35 cellular contexts compared by ENCODE assay signal in the genomic region with DNA sequence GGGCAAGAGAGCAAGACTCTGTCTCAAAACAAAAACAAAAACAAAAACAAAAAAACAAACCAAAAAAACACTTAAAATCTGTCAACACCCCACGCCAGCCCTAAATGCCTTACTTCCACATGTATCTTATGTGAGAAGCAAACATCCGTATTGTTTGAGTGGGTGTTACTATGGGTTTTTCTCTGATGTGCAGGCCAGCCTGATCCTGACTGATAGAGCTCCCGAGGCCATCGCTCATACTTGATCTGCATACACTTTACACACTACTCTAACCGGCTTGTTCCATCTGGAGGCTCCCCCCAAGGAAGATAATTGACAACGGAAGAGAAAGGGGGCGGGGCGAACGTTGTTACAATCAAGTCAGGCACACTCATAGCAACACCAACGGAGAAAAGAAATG.
"Had no signal": no experiment of that assay in that cellular context is flagged by ENCODE, and none has a peak within 500 bp of the region (broad histone marks: within the 10 kb centered on the region; RNA-seq: fewer than 3 reads in every experiment).

No MANE protein-coding gene starts in this region.

- H3K27me3 ChIP-seq: brain microvascular endothelial cell, esophagus muscularis mucosa, foreskin keratinocyte, gastrocnemius medialis, heart left ventricle had no signal

- H3K27ac ChIP-seq: brain microvascular endothelial cell, esophagus muscularis mucosa, foreskin keratinocyte, gastrocnemius medialis, heart left ventricle had no signal

- H3K36me3 Mint-ChIP-seq: activated naive CD4-positive, alpha-beta T cell treated with anti-CD3 and anti-CD28 coated beads, Interleukin-2, amount 10 ng/mL, durations not matched to agents 7 days and 5 days; activated naive CD8-positive, alpha-beta T cell had no signal

- H3K4me3 Mint-ChIP-seq: activated CD4-positive, alpha-beta memory T cell treated with anti-CD3 and anti-CD28 coated beads, Interleukin-2, amount 10 ng/mL, durations not matched to agents 7 days and 5 days; activated CD4-positive, alpha-beta T cell treated with anti-CD3 and anti-CD28 coated beads for 36 hours; activated CD4-positive, alpha-beta T cell treated with anti-CD3 and anti-CD28 coated beads, Interleukin-2, amount 10 ng/mL, durations not matched to agents 7 days and 5 days; activated naive CD4-positive, alpha-beta T cell treated with anti-CD3 and anti-CD28 coated beads, Interleukin-2, amount 10 ng/mL, durations not matched to agents 7 days and 5 days; activated naive CD8-positive, alpha-beta T cell; activated T-cell treated with anti-CD3 and anti-CD28 coated beads, Interleukin-2, amount 50 U/mL, for 24 hours; activated T-cell treated with anti-CD3 and anti-CD28 coated beads, Interleukin-2, amount 50 U/mL, for 72 hours; central memory CD8-positive, alpha-beta T cell; effector memory CD8-positive, alpha-beta T cell; T-helper 17 cell; T-helper 2 cell treated with Interferon-gamma antibody and Interleukin-4, amounts not matched to agents 5 μg/mL and 100 μg/mL, for 36 hours had no signal

- H3K9me3 Mint-ChIP-seq: activated CD4-positive, alpha-beta memory T cell treated with anti-CD3 and anti-CD28 coated beads, Interleukin-2, amount 10 ng/mL, durations not matched to agents 7 days and 5 days; activated CD4-positive, alpha-beta T cell treated with anti-CD3 and anti-CD28 coated beads, Interleukin-2, amount 10 ng/mL, durations not matched to agents 7 days and 5 days; activated naive CD4-positive, alpha-beta T cell treated with anti-CD3 and anti-CD28 coated beads, Interleukin-2, amount 10 ng/mL, durations not matched to agents 7 days and 5 days; activated T-cell treated with anti-CD3 and anti-CD28 coated beads, Interleukin-2, amount 50 U/mL, for 24 hours; activated T-cell treated with anti-CD3 and anti-CD28 coated beads, Interleukin-2, amount 50 U/mL, for 72 hours; central memory CD8-positive, alpha-beta T cell; effector memory CD8-positive, alpha-beta T cell; T-helper 2 cell treated with Interferon-gamma antibody and Interleukin-4, amounts not matched to agents 5 μg/mL and 100 μg/mL, for 36 hours had no signal

- ATAC-seq: activated CD4-positive, alpha-beta T cell treated with anti-CD3 and anti-CD28 coated beads for 36 hours; activated T-cell treated with anti-CD3 and anti-CD28 coated beads, Interleukin-2, amount 50 U/mL, for 72 hours; effector memory CD8-positive, alpha-beta T cell; foreskin keratinocyte; gastrocnemius medialis; heart left ventricle; T-helper 17 cell had no signal

- H3K4me1 Mint-ChIP-seq: activated CD4-positive, alpha-beta memory T cell treated with anti-CD3 and anti-CD28 coated beads, Interleukin-2, amount 10 ng/mL, durations not matched to agents 7 days and 5 days; activated CD4-positive, alpha-beta T cell treated with anti-CD3 and anti-CD28 coated beads, Interleukin-2, amount 10 ng/mL, durations not matched to agents 7 days and 5 days; activated naive CD4-positive, alpha-beta T cell treated with anti-CD3 and anti-CD28 coated beads, Interleukin-2, amount 10 ng/mL, durations not matched to agents 7 days and 5 days; central memory CD8-positive, alpha-beta T cell had no signal

- H3K9me3 ChIP-seq: esophagus muscularis mucosa, gastrocnemius medialis, heart left ventricle had no signal

- H3K4me3 ChIP-seq: esophagus muscularis mucosa, gastrocnemius medialis, heart left ventricle had no signal

- H3K27me3 Mint-ChIP-seq: activated naive CD4-positive, alpha-beta T cell treated with anti-CD3 and anti-CD28 coated beads, Interleukin-2, amount 10 ng/mL, durations not matched to agents 7 days and 5 days; activated naive CD8-positive, alpha-beta T cell; activated T-cell treated with anti-CD3 and anti-CD28 coated beads, Interleukin-2, amount 50 U/mL, for 24 hours had no signal

- H3K4me1 ChIP-seq: esophagus muscularis mucosa, gastrocnemius medialis, heart left ventricle had no signal

- H3K36me3 ChIP-seq: brain microvascular endothelial cell, esophagus muscularis mucosa, gastrocnemius medialis, heart left ventricle had no signal

- H3K27ac Mint-ChIP-seq: activated CD4-positive, alpha-beta memory T cell treated with anti-CD3 and anti-CD28 coated beads, Interleukin-2, amount 10 ng/mL, durations not matched to agents 7 days and 5 days; activated CD4-positive, alpha-beta T cell treated with anti-CD3 and anti-CD28 coated beads for 36 hours; activated CD4-positive, alpha-beta T cell treated with anti-CD3 and anti-CD28 coated beads, Interleukin-2, amount 10 ng/mL, durations not matched to agents 7 days and 5 days; activated naive CD4-positive, alpha-beta T cell treated with anti-CD3 and anti-CD28 coated beads, Interleukin-2, amount 10 ng/mL, durations not matched to agents 7 days and 5 days; activated naive CD8-positive, alpha-beta T cell; activated T-cell treated with anti-CD3 and anti-CD28 coated beads, Interleukin-2, amount 50 U/mL, for 24 hours; activated T-cell treated with anti-CD3 and anti-CD28 coated beads, Interleukin-2, amount 50 U/mL, for 72 hours; effector memory CD8-positive, alpha-beta T cell; T-helper 17 cell; T-helper 2 cell treated with Interferon-gamma antibody and Interleukin-4, amounts not matched to agents 5 μg/mL and 100 μg/mL, for 36 hours had no signal

- FAIRE-seq: astrocyte, bronchial epithelial cell, colon had no signal

- DNase-seq: activated CD4-positive, alpha-beta memory T cell treated with anti-CD3 and anti-CD28 coated beads, Interleukin-2, amount 10 ng/mL, durations not matched to agents 7 days and 5 days; activated CD4-positive, alpha-beta T cell treated with anti-CD3 and anti-CD28 coated beads for 36 hours; activated CD4-positive, alpha-beta T cell treated with anti-CD3 and anti-CD28 coated beads, Interleukin-2, amount 10 ng/mL, durations not matched to agents 7 days and 5 days; activated CD4-positive, alpha-beta T cell treated with anti-CD3 and anti-CD28 coated beads, Interleukin-2, amount 50 U/mL, for 4 hours; activated CD4-positive, CD25-positive, alpha-beta regulatory T cell; activated CD4-positive, CD25-positive, alpha-beta regulatory T cell treated with anti-CD3 and anti-CD28 coated beads, Interleukin-2, amount 50 U/mL, for 72 hours; activated CD8-positive, alpha-beta memory T cell treated with anti-CD3 and anti-CD28 coated beads, Interleukin-2, amount 50 U/mL, for 48 hours; activated gamma-delta T cell; activated naive CD4-positive, alpha-beta T cell; activated naive CD4-positive, alpha-beta T cell treated with anti-CD3 and anti-CD28 coated beads, Interleukin-2, amount 10 ng/mL, durations not matched to agents 7 days and 5 days; activated T-cell treated with anti-CD3 and anti-CD28 coated beads for 4 hours; activated T-cell treated with anti-CD3 and anti-CD28 coated beads, Interleukin-2, amount 50 U/mL, for 24 hours; activated T-cell treated with anti-CD3 and anti-CD28 coated beads, Interleukin-2, amount 50 U/mL, for 72 hours; amniotic stem cell; anterior cingulate cortex; brain microvascular endothelial cell; cortex of kidney; dermis blood vessel endothelial cell; effector CD4-positive, alpha-beta T cell; effector memory CD8-positive, alpha-beta T cell; erythroblast; foreskin keratinocyte; gastrocnemius medialis; glutamatergic neuron; heart left ventricle; T-helper 1 cell; T-helper 17 cell; T1000 had no signal
